In the genomic region with DNA sequence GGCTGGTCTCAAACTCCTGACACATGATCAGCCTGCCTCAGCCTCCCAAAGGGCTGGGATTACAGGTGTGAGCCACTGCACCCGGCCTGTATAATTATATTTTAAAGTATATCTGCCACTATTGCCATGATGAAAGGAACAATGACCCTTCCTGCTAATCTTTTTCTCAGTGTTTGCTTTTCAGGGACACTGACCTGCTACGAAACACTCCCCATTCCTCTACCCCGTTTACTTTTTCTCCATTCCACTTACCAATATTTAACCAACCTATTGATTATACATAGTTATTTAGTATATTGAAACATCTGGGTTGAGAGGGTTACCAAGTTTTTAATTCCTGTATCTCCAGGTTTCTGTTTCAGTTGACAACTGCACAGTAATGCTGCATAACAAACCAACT, we compare ENCODE assay signal across 21 cellular contexts.
DNase-seq lines count a peak whose midpoint lies in the region; ATAC-seq and TF ChIP-seq lines count a peak whose summit lies in the region.
"Had no signal": no experiment of that assay in that cellular context is flagged by ENCODE, and none has a peak within 500 bp of the region (broad histone marks: within the 10 kb centered on the region; RNA-seq: fewer than 3 reads in every experiment).

No MANE protein-coding gene starts in this region.

- H3K23ac ChIP-seq in mesendoderm (ENCODE audit: low read length): no peak overlapping the region

- WGBS in liver: 19% methylated on average over 3 of the region's 3 CpGs
- WGBS in mesendoderm (ENCODE audit: extremely low coverage, insufficient coverage, low lambda C conversion rate): 100% methylated on average over 2 of the region's 3 CpGs

- no peak overlapping the region for H4K5ac ChIP-seq in mesendoderm (ENCODE audit: low read length)

- no peaks in the 10 kb centered on the region for H3K9me3 Mint-ChIP-seq in Calu3 (ENCODE audit: low read depth, unreplicated experiment)
- H3K9me3 Mint-ChIP-seq: CD4-positive, alpha-beta T cell had no signal

- H3K4me1 ChIP-seq in liver (ENCODE audit: control insufficient read depth in 4 of 4, insufficient read depth in 4 of 4, low read length in 3 of 4) (peaks cover 0 to 8% (median 1%) of the 10 kb centered on the region in 4 donors), mesendoderm (ENCODE audit: control insufficient read depth, low read depth, low read length) (peaks cover 4% of the 10 kb centered on the region)
- H3K4me1 ChIP-seq: A549; BLaER1 treated with 17β-estradiol and CSF1 and Interleukin-3, amounts not matched to agents 10 nM and 100 nM; Caco-2 had no signal

- H3K9me3 ChIP-seq in liver (ENCODE audit: control insufficient read depth in 4 of 4, low read length in 3 of 4): no peaks in the 10 kb centered on the region
- H3K9me3 ChIP-seq: A549, Caco-2 had no signal

- no peaks in the 10 kb centered on the region for H3K79me1 ChIP-seq in mesendoderm (ENCODE audit: low read length)

- H3K27me3 ChIP-seq in liver (ENCODE audit: control insufficient read depth in 4 of 4, insufficient read depth in 4 of 4, low read length in 3 of 4) (no peaks in the 10 kb centered on the region), mesendoderm (ENCODE audit: insufficient read depth, low read length, poor library complexity) (no peaks in the 10 kb centered on the region)
- H3K27me3 ChIP-seq: BLaER1 treated with 17β-estradiol and CSF1 and Interleukin-3, amounts not matched to agents 10 nM and 100 nM had no signal

- H3K36me3 Mint-ChIP-seq in Calu3 (ENCODE audit: insufficient read depth, unreplicated experiment): no peaks in the 10 kb centered on the region
- H3K36me3 Mint-ChIP-seq: CD8-positive, alpha-beta T cell had no signal

- peak; percentile 78 for ATAC-seq in left lobe of liver
- ATAC-seq: A549; CD8-positive, alpha-beta T cell; GM12878 had no signal

- no peak overlapping the region for H3K56ac ChIP-seq in mesendoderm (ENCODE audit: low read length)

- H3K79me2 ChIP-seq in mesendoderm (ENCODE audit: control insufficient read depth, insufficient read depth, low read length): no peaks in the 10 kb centered on the region

- TF ChIP-seq CTCF in liver (IDR thresholded peaks at IDR 0.05; ENCODE audit: low read depth, low read length, missing input control) (no peak), Calu3 (IDR thresholded peaks at IDR 0.05; ENCODE audit: unreplicated experiment) (no peak)

- H3K4ac ChIP-seq in mesendoderm (ENCODE audit: low read depth, low read length): no peak overlapping the region

- H3K4me2 ChIP-seq in mesendoderm (ENCODE audit: low read length): no peak overlapping the region
- H3K4me2 ChIP-seq: A549; BLaER1 treated with 17β-estradiol and CSF1 and Interleukin-3, amounts not matched to agents 10 nM and 100 nM had no signal

- H2BK5ac ChIP-seq in mesendoderm (ENCODE audit: low read length): no peak overlapping the region

- H3K9ac ChIP-seq in liver (ENCODE audit: low read depth in 1 of 2, low read length in 2 of 2) (no peak overlapping the region), mesendoderm (ENCODE audit: low read length) (no peak overlapping the region)
- H3K9ac ChIP-seq: BLaER1 treated with 17β-estradiol and CSF1 and Interleukin-3, amounts not matched to agents 10 nM and 100 nM had no signal

- no peaks in the 10 kb centered on the region for H3K36me3 ChIP-seq in liver (ENCODE audit: control insufficient read depth in 4 of 4, insufficient read depth in 3 of 4, low read depth in 1 of 4, low read length in 3 of 4)
- no peaks in the 10 kb centered on the region for H3K36me3 ChIP-seq in mesendoderm (ENCODE audit: control insufficient read depth, insufficient read depth, low read length)
- H3K36me3 ChIP-seq: BLaER1 treated with 17β-estradiol and CSF1 and Interleukin-3, amounts not matched to agents 10 nM and 100 nM had no signal

- TF ChIP-seq RAD21 in liver (IDR thresholded peaks at IDR 0.05): peak in 1 of 2 donors; percentile 24

- H2AK5ac ChIP-seq in mesendoderm (ENCODE audit: low read length): no peak overlapping the region

- no peaks in the 10 kb centered on the region for H3K27me3 Mint-ChIP-seq in Calu3 (ENCODE audit: unreplicated experiment)
- H3K27me3 Mint-ChIP-seq: B cell; CD4-positive, alpha-beta T cell had no signal

- H4K8ac ChIP-seq in mesendoderm (ENCODE audit: low read depth, low read length): no peak overlapping the region

- no peak overlapping the region for H3K27ac Mint-ChIP-seq in Calu3 (ENCODE audit: unreplicated experiment)
- H3K27ac Mint-ChIP-seq: B cell; CD4-positive, alpha-beta T cell; CD8-positive, alpha-beta T cell had no signal

- BruUV-seq in Calu3 (replicated peaks; lab: Mats Ljungman, UMichigan): no TSS peak

- H3K18ac ChIP-seq in mesendoderm (ENCODE audit: low read length): no peak overlapping the region

- intact Hi-C loops in Calu3 (cut with micrococcal nuclease; ENCODE audit: unreplicated experiment): no loop called here

- H2BK120ac ChIP-seq in mesendoderm (ENCODE audit: low read depth, low read length): no peak overlapping the region

- DNase-seq in left lobe of liver (ENCODE audit: low spot score) (no peak), mesendoderm (no peak), NOMO-1 treated with DMSO at 0.1 percent for 48 hours (lab: John Stamatoyannopoulos, UW; ENCODE audit: unreplicated experiment) (no peak), Calu3 (no peak)
- DNase-seq: AML-193; Caco-2; CD4-positive, alpha-beta T cell; CD8-positive, alpha-beta T cell; DMS 273 treated with DMSO at 0.1 percent for 48 hours; DMS153; DMS79; DND-41; EL; GDM1 had no signal

- CTCF ChIA-PET in Calu3 (lab: Charles Lee): no interaction called here

- H2BK15ac ChIP-seq in mesendoderm (replicated peaks; ENCODE audit: low read depth): peak overlapping the region; percentile 36

- H3K4me1 Mint-ChIP-seq in Calu3 (ENCODE audit: low read depth, unreplicated experiment): peaks cover 9% of the 10 kb centered on the region
- H3K4me1 Mint-ChIP-seq: B cell had no signal

- H3K4me3 ChIP-seq in liver (ENCODE audit: low read depth in 1 of 3, low read length in 3 of 3): peak overlapping the region in 2 of 3 donors; percentile 13 to 15
- H3K4me3 ChIP-seq in mesendoderm (ENCODE audit: low read length): no peak overlapping the region
- H3K4me3 ChIP-seq: A549; BLaER1 treated with 17β-estradiol and CSF1 and Interleukin-3, amounts not matched to agents 10 nM and 100 nM; GM12878 had no signal

- H3K4me3 Mint-ChIP-seq in Calu3 (ENCODE audit: low read depth, unreplicated experiment): no peak overlapping the region
- H3K4me3 Mint-ChIP-seq: B cell; CD4-positive, alpha-beta T cell; CD8-positive, alpha-beta T cell had no signal

- H3K27ac ChIP-seq in liver (ENCODE audit: low read depth in 1 of 2, low read length in 2 of 2) (no peak overlapping the region), mesendoderm (ENCODE audit: low read depth, low read length) (no peak overlapping the region)
- H3K27ac ChIP-seq: 22Rv1; A549; BLaER1 treated with 17β-estradiol and CSF1 and Interleukin-3, amounts not matched to agents 10 nM and 100 nM; C4-2B had no signal

TF ChIP-seq in liver, 16 proteins besides CTCF, POLR2A, EP300 and RAD21:
- TF ChIP-seq HNF4A (conservative IDR thresholded peaks at IDR 0.05) (peak; percentile 60 to 64), SP1 (IDR thresholded peaks at IDR 0.05) (peak; percentile 75), NR2F2 (IDR thresholded peaks at IDR 0.05) (no peak), JUND (IDR thresholded peaks at IDR 0.05) (no peak), FOXA2 (IDR thresholded peaks at IDR 0.05) (peak; percentile 78), RXRA (IDR thresholded peaks at IDR 0.05) (peak; percentile 83 to 91), YY1 (IDR thresholded peaks at IDR 0.05) (peak; percentile 58), FOXA1 (IDR thresholded peaks at IDR 0.05) (peak; percentile 57)
- TF ChIP-seq, protein P1, sequence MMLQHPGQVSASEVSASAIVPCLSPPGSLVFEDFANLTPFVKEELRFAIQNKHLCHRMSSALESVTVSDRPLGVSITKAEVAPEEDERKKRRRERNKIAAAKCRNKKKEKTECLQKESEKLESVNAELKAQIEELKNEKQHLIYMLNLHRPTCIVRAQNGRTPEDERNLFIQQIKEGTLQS (IDR thresholded peaks at IDR 0.05): no peak
- TF ChIP-seq, protein P2, sequence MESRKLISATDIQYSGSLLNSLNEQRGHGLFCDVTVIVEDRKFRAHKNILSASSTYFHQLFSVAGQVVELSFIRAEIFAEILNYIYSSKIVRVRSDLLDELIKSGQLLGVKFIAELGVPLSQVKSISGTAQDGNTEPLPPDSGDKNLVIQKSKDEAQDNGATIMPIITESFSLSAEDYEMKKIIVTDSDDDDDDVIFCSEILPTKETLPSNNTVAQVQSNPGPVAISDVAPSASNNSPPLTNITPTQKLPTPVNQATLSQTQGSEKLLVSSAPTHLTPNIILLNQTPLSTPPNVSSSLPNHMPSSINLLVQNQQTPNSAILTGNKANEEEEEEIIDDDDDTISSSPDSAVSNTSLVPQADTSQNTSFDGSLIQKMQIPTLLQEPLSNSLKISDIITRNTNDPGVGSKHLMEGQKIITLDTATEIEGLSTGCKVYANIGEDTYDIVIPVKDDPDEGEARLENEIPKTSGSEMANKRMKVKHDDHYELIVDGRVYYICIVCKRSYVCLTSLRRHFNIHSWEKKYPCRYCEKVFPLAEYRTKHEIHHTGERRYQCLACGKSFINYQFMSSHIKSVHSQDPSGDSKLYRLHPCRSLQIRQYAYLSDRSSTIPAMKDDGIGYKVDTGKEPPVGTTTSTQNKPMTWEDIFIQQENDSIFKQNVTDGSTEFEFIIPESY (IDR thresholded peaks at IDR 0.05): peak; percentile 28
